17 cellular contexts compared by ENCODE assay signal in genomic region chr6:67248077-67248476, GRCh38.
"Had no signal": no experiment of that assay in that cellular context is flagged by ENCODE, and none has a peak within 500 bp of the region (broad histone marks: within the 10 kb centered on the region; RNA-seq: fewer than 3 reads in every experiment).

No MANE protein-coding gene starts in this region.

- DNase-seq: activated CD4-positive, alpha-beta T cell treated with anti-CD3 and anti-CD28 coated beads for 36 hours; activated CD4-positive, alpha-beta T cell treated with anti-CD3 and anti-CD28 coated beads, Interleukin-2, amount 50 U/mL, for 48 hours; activated T-cell treated with anti-CD3 and anti-CD28 coated beads for 4 hours; amygdala; effector CD8-positive, alpha-beta T cell; heart right ventricle; left lung; stimulated activated naive B cell treated with anti-CD40 and anti-IgM and Interleukin-4, amounts not matched to agents 10 μg/mL and 1 μg/mL and 100 μg/mL, for 72 hours had no signal

- H3K9ac ChIP-seq: parathyroid adenoma had no signal

- H2AFZ ChIP-seq: parathyroid adenoma had no signal

- H3K27me3 ChIP-seq: cardiac muscle cell, heart right ventricle, left lung had no signal

- H3K79me2 ChIP-seq: parathyroid adenoma had no signal

- H3K27me3 Mint-ChIP-seq: activated CD4-positive, alpha-beta T cell treated with anti-CD3 and anti-CD28 coated beads for 36 hours; activated naive CD8-positive, alpha-beta T cell; dendritic cell treated with granulocyte-macrophage colony-stimulating factor and Interleukin-4, amounts not matched to agents 40 ng/mL and 50 ng/mL, for 4 days; stimulated activated naive B cell treated with anti-CD40 and anti-IgM and Interleukin-4, amounts not matched to agents 10 μg/mL and 1 μg/mL and 100 μg/mL, for 72 hours had no signal

- ATAC-seq: activated CD4-positive, alpha-beta T cell treated with anti-CD3 and anti-CD28 coated beads for 36 hours; esophagus mucosa; heart right ventricle; left lung; stimulated activated naive B cell treated with anti-CD40 and anti-IgM and Interleukin-4, amounts not matched to agents 10 μg/mL and 1 μg/mL and 100 μg/mL, for 72 hours; WTC11 had no signal

- H3K27ac Mint-ChIP-seq: activated CD4-positive, alpha-beta T cell treated with anti-CD3 and anti-CD28 coated beads for 36 hours; activated naive CD8-positive, alpha-beta T cell; activated T-helper 1 cell treated with anti-CD3 and anti-CD28 coated beads, Interleukin-12 subunit alpha, Interleukin-12 subunit beta, Interleukin-2, Interleukin-4 antibody, amounts not matched to agents 30 ng/mL and 10 ng/mL and 1 ng/mL, durations not matched to agents 14 hours and 24 hours and 36 hours; dendritic cell treated with granulocyte-macrophage colony-stimulating factor and Interleukin-4, amounts not matched to agents 40 ng/mL and 50 ng/mL, for 4 days; mesothelial cell of epicardium; nephron; stimulated activated naive B cell treated with anti-CD40 and anti-IgM and Interleukin-4, amounts not matched to agents 10 μg/mL and 1 μg/mL and 100 μg/mL, for 72 hours; WTC11 had no signal

- H3K4me3 Mint-ChIP-seq: activated CD4-positive, alpha-beta T cell treated with anti-CD3 and anti-CD28 coated beads for 36 hours; activated naive CD8-positive, alpha-beta T cell; activated T-helper 1 cell treated with anti-CD3 and anti-CD28 coated beads, Interleukin-12 subunit alpha, Interleukin-12 subunit beta, Interleukin-2, Interleukin-4 antibody, amounts not matched to agents 30 ng/mL and 10 ng/mL and 1 ng/mL, durations not matched to agents 14 hours and 24 hours and 36 hours; dendritic cell treated with granulocyte-macrophage colony-stimulating factor and Interleukin-4, amounts not matched to agents 40 ng/mL and 50 ng/mL, for 4 days; mesothelial cell of epicardium; nephron; stimulated activated naive B cell treated with anti-CD40 and anti-IgM and Interleukin-4, amounts not matched to agents 10 μg/mL and 1 μg/mL and 100 μg/mL, for 72 hours; WTC11 had no signal

- H3K4me3 ChIP-seq: cardiac muscle cell, heart right ventricle, left lung had no signal

- H3K36me3 ChIP-seq: cardiac muscle cell, heart right ventricle, left lung had no signal

- H3K27ac ChIP-seq: cardiac muscle cell, heart right ventricle, left lung, parathyroid adenoma had no signal

- H3K36me3 Mint-ChIP-seq: activated naive CD8-positive, alpha-beta T cell; mesothelial cell of epicardium; stimulated activated naive B cell treated with anti-CD40 and anti-IgM and Interleukin-4, amounts not matched to agents 10 μg/mL and 1 μg/mL and 100 μg/mL, for 72 hours; WTC11 had no signal

- H3K4me1 Mint-ChIP-seq: activated CD4-positive, alpha-beta T cell treated with anti-CD3 and anti-CD28 coated beads for 36 hours; mesothelial cell of epicardium; nephron; stimulated activated naive B cell treated with anti-CD40 and anti-IgM and Interleukin-4, amounts not matched to agents 10 μg/mL and 1 μg/mL and 100 μg/mL, for 72 hours; WTC11 had no signal

- H3K9me3 Mint-ChIP-seq: nephron; stimulated activated naive B cell treated with anti-CD40 and anti-IgM and Interleukin-4, amounts not matched to agents 10 μg/mL and 1 μg/mL and 100 μg/mL, for 72 hours; WTC11 had no signal

- H3K4me1 ChIP-seq: heart right ventricle, left lung, parathyroid adenoma had no signal
